ENCODE assay signal across 19 cellular contexts in genomic region chr13:25727776-25728175, GRCh38.
"Had no signal": no experiment of that assay in that cellular context is flagged by ENCODE, and none has a peak within 500 bp of the region (broad histone marks: within the 10 kb centered on the region; RNA-seq: fewer than 3 reads in every experiment).

No MANE protein-coding gene starts in this region.

- H3K9me3 Mint-ChIP-seq: activated CD4-positive, alpha-beta T cell treated with anti-CD3 and anti-CD28 coated beads, Interleukin-2, amount 10 ng/mL, durations not matched to agents 24 days and 14 days; activated CD8-positive, alpha-beta T cell treated with anti-CD3 and anti-CD28 coated beads for 36 hours; natural killer cell; stimulated activated memory B cell treated with anti-CD40 and anti-IgM and Interleukin-4, amounts not matched to agents 10 μg/mL and 1 μg/mL and 100 μg/mL, for 72 hours had no signal

- H3K4me3 Mint-ChIP-seq: activated CD4-positive, alpha-beta T cell treated with anti-CD3 and anti-CD28 coated beads, Interleukin-2, amount 10 ng/mL, durations not matched to agents 24 days and 14 days; activated CD8-positive, alpha-beta T cell treated with anti-CD3 and anti-CD28 coated beads for 36 hours; activated naive CD8-positive, alpha-beta T cell treated with anti-CD3 and anti-CD28 coated beads, Interleukin-2, amount 10 ng/mL, durations not matched to agents 7 days and 5 days; activated T-helper 17 cell treated with anti-CD3 and anti-CD28 coated beads, Interleukin-2, amount 50 U/mL, for 72 hours; effector memory CD8-positive, alpha-beta T cell; natural killer cell; stimulated activated memory B cell treated with anti-CD40 and anti-IgM and Interleukin-4, amounts not matched to agents 10 μg/mL and 1 μg/mL and 100 μg/mL, for 72 hours had no signal

- DNase-seq: activated CD4-positive, alpha-beta T cell treated with anti-CD3 and anti-CD28 coated beads, Interleukin-2, amount 10 ng/mL, durations not matched to agents 24 days and 14 days; activated CD4-positive, CD25-positive, alpha-beta regulatory T cell; activated CD8-positive, alpha-beta T cell treated with anti-CD3 and anti-CD28 coated beads for 36 hours; activated naive CD4-positive, alpha-beta T cell treated with Interleukin-2 at 50 U/mL for 16 hours; activated naive CD8-positive, alpha-beta T cell treated with anti-CD3 and anti-CD28 coated beads, Interleukin-2, amount 10 ng/mL, durations not matched to agents 7 days and 5 days; activated T-cell treated with anti-CD3 and anti-CD28 coated beads, Interleukin-2, amount 50 U/mL, for 1 hour; effector memory CD8-positive, alpha-beta T cell; foreskin fibroblast; natural killer cell; spleen; stimulated activated CD4-positive, alpha-beta T cell treated with anti-CD3 and anti-CD28 coated beads, Interleukin-4, amount 100 ng/mL, for 4 hours had no signal

- H3K36me3 Mint-ChIP-seq: activated naive CD8-positive, alpha-beta T cell treated with anti-CD3 and anti-CD28 coated beads, Interleukin-2, amount 10 ng/mL, durations not matched to agents 7 days and 5 days; natural killer cell; stimulated activated memory B cell treated with anti-CD40 and anti-IgM and Interleukin-4, amounts not matched to agents 10 μg/mL and 1 μg/mL and 100 μg/mL, for 72 hours had no signal

- H3K4me1 Mint-ChIP-seq: activated T-helper 17 cell treated with anti-CD3 and anti-CD28 coated beads, Interleukin-2, amount 50 U/mL, for 72 hours; stimulated activated memory B cell treated with anti-CD40 and anti-IgM and Interleukin-4, amounts not matched to agents 10 μg/mL and 1 μg/mL and 100 μg/mL, for 72 hours had no signal

- H3K27me3 Mint-ChIP-seq: activated CD8-positive, alpha-beta T cell treated with anti-CD3 and anti-CD28 coated beads for 36 hours had no signal

- H3K36me3 ChIP-seq: lower lobe of right lung, spleen, thoracic aorta, upper lobe of left lung had no signal

- H3K27ac ChIP-seq: epithelial cell of prostate, lower lobe of right lung, parathyroid adenoma, spleen, thoracic aorta had no signal

- H3K9me3 ChIP-seq: body of pancreas, lower lobe of right lung, spleen, thoracic aorta, upper lobe of left lung had no signal

- H3K27ac Mint-ChIP-seq: activated CD4-positive, alpha-beta T cell treated with anti-CD3 and anti-CD28 coated beads, Interleukin-2, amount 10 ng/mL, durations not matched to agents 24 days and 14 days; activated CD8-positive, alpha-beta T cell treated with anti-CD3 and anti-CD28 coated beads for 36 hours; activated naive CD8-positive, alpha-beta T cell treated with anti-CD3 and anti-CD28 coated beads, Interleukin-2, amount 10 ng/mL, durations not matched to agents 7 days and 5 days; activated T-helper 17 cell treated with anti-CD3 and anti-CD28 coated beads, Interleukin-2, amount 50 U/mL, for 72 hours; effector memory CD8-positive, alpha-beta T cell; natural killer cell; stimulated activated memory B cell treated with anti-CD40 and anti-IgM and Interleukin-4, amounts not matched to agents 10 μg/mL and 1 μg/mL and 100 μg/mL, for 72 hours had no signal
